Comparison of ENCODE assay signal across 8 cellular contexts in genomic region chr19:16470911-16471811, GRCh38. TPM values are rescaled to one million over a fixed set of nuclear protein-coding genes. Genes with fewer than 3 reads are reported as not detected.
DNase-seq lines count a peak whose midpoint lies in the region; ATAC-seq and TF ChIP-seq lines count a peak whose summit lies in the region.

No MANE protein-coding gene starts in this region.

- no peak for TF ChIP-seq RAD21 in neural cell (conservative IDR thresholded peaks at IDR 0.05)

- H3K9me2 ChIP-seq in neural cell (ENCODE audit: insufficient read depth, low read length) = no peaks in the 10 kb centered on the region

- H4K20me1 ChIP-seq in BLaER1 treated with 17β-estradiol and CSF1 and Interleukin-3, amounts not matched to agents 10 nM and 100 nM = peaks cover 36 to 55% (median 54%) of the 10 kb centered on the region in 11 experiments; a peak in 21 of 22 replicates
- peaks cover 17% of the 10 kb centered on the region for H4K20me1 ChIP-seq in neural cell (ENCODE audit: insufficient read depth)

- TF ChIP-seq CTCF in WI38 (IDR thresholded peaks at IDR 0.05; ENCODE audit: low read depth, low read length) (no peak), neural cell (IDR thresholded peaks at IDR 0.05; ENCODE audit: poor library complexity, severe bottlenecking) (no peak)

- no peaks in the 10 kb centered on the region for H3F3A ChIP-seq in neural cell (ENCODE audit: insufficient read depth, low read length, poor library complexity, severe bottlenecking)

- peak overlapping the region; percentile 14 to 90 (median 86); a peak in 21 of 22 replicates for H3K27ac ChIP-seq in BLaER1 treated with 17β-estradiol and CSF1 and Interleukin-3, amounts not matched to agents 10 nM and 100 nM
- H3K27ac ChIP-seq in neural cell (ENCODE audit: low read length) = peak overlapping the region; percentile 82

- H3K4me1 ChIP-seq in BLaER1 treated with 17β-estradiol and CSF1 and Interleukin-3, amounts not matched to agents 10 nM and 100 nM = peaks cover 36 to 57% (median 42%) of the 10 kb centered on the region in 10 experiments

- H3K36me3 ChIP-seq in BLaER1 treated with 17β-estradiol and CSF1 and Interleukin-3, amounts not matched to agents 10 nM and 100 nM = peaks cover 0 to 22% (median 0%) of the 10 kb centered on the region in 11 experiments; a peak in 7 of 22 replicates
- no peaks in the 10 kb centered on the region for H3K36me3 ChIP-seq in neural cell (ENCODE audit: insufficient read depth, low read length)

- H2AFZ ChIP-seq in neural cell (ENCODE audit: low read depth, low read length) = no peak overlapping the region

- peak overlapping the region; percentile 85 to 96 (median 94) for H3K9ac ChIP-seq in BLaER1 treated with 17β-estradiol and CSF1 and Interleukin-3, amounts not matched to agents 10 nM and 100 nM
- H3K9ac ChIP-seq in neural cell (ENCODE audit: low read length) = peak overlapping the region; percentile 83

- TF ChIP-seq EP300 in neural cell (conservative IDR thresholded peaks at IDR 0.05; ENCODE audit: poor library complexity, severe bottlenecking) = no peak

- peak overlapping the region; percentile 80 to 100 (median 98) for H3K4me3 ChIP-seq in BLaER1 treated with 17β-estradiol and CSF1 and Interleukin-3, amounts not matched to agents 10 nM and 100 nM
- H3K4me3 ChIP-seq in WI38 (ENCODE audit: low read depth, low read length) = peak overlapping the region; percentile 69
- H3K4me3 ChIP-seq in neural cell (ENCODE audit: low read length) = peak overlapping the region; percentile 76

- peaks cover 0 to 8% (median 5%) of the 10 kb centered on the region in 11 experiments; a peak in 8 of 22 replicates for H3K9me3 ChIP-seq in BLaER1 treated with 17β-estradiol and CSF1 and Interleukin-3, amounts not matched to agents 10 nM and 100 nM (replicated peaks in 1 of 11)
- H3K9me3 ChIP-seq in neural cell (ENCODE audit: low read length) = no peaks in the 10 kb centered on the region

- DNase-seq in GOT3 (lab: John Stamatoyannopoulos, UW) = no peak

- ATAC-seq in GM19035 (IDR thresholded peaks at IDR 0.05; ENCODE audit: unreplicated experiment) = peak; percentile 34
- ATAC-seq in HG03354 (IDR thresholded peaks at IDR 0.05; ENCODE audit: poor library complexity, severe bottlenecking, unreplicated experiment) = peak; percentile 34
- peak; percentile 39 for ATAC-seq in esophagus mucosa
- ATAC-seq in GM18858 (IDR thresholded peaks at IDR 0.05; ENCODE audit: unreplicated experiment) = no peak

- H3K27me3 ChIP-seq in BLaER1 treated with 17β-estradiol and CSF1 and Interleukin-3, amounts not matched to agents 10 nM and 100 nM = no peaks in the 10 kb centered on the region
- no peaks in the 10 kb centered on the region for H3K27me3 ChIP-seq in neural cell (ENCODE audit: insufficient read depth, low read depth, low read length)

- H3K79me2 ChIP-seq in neural cell (replicated peaks; ENCODE audit: insufficient read depth, low read length) = peaks cover 51% of the 10 kb centered on the region

- H3K4me2 ChIP-seq in BLaER1 treated with 17β-estradiol and CSF1 and Interleukin-3, amounts not matched to agents 10 nM and 100 nM = peak overlapping the region; percentile 92 to 100 (median 96)
- H3K4me2 ChIP-seq in neural cell (ENCODE audit: low read length) = peak overlapping the region; percentile 95

TF ChIP-seq in neural cell, 6 proteins besides CTCF, POLR2A, EP300 and RAD21:
- TF ChIP-seq REST (IDR thresholded peaks at IDR 0.05; ENCODE audit: borderline replicate concordance) (peak; percentile 47), POLR2AphosphoS5 (IDR thresholded peaks at IDR 0.05) (peak; percentile 28), SMC3 (conservative IDR thresholded peaks at IDR 0.05; ENCODE audit: poor library complexity) (peak; percentile 16), TAF1 (IDR thresholded peaks at IDR 0.05; ENCODE audit: low read depth) (no peak), MXI1 (conservative IDR thresholded peaks at IDR 0.05; ENCODE audit: poor library complexity, severe bottlenecking) (peak; percentile 57), EZH2 (IDR thresholded peaks at IDR 0.05; ENCODE audit: borderline replicate concordance, insufficient read depth, low read length, poor library complexity, severe bottlenecking) (no peak)

RNA-seq across cellular contexts. Expression of gene EPS15L1, which starts 0.6 kb away (rescaled TPM):
- total RNA-seq in esophagus mucosa = 27.5 TPM
- polyA plus RNA-seq in neural cell = 13.0 and 17.5 TPM in 2 replicates
- 27.5 and 33.5 TPM in 2 replicates for polyA minus RNA-seq in neural cell

RNA-seq across cellular contexts. Expression of gene CALR3, which starts 24.8 kb away (rescaled TPM):
- total RNA-seq in esophagus mucosa = not detected
- polyA plus RNA-seq in neural cell = not detected in 2 replicates
- polyA minus RNA-seq in neural cell = not detected in 2 replicates

RNA-seq across cellular contexts. Expression of gene C19orf44, which starts 25.0 kb away (rescaled TPM):
- total RNA-seq in esophagus mucosa = 1.8 TPM
- 9.9 and 14.5 TPM in 2 replicates for polyA plus RNA-seq in neural cell
- 10.7 and 12.0 TPM in 2 replicates for polyA minus RNA-seq in neural cell
